ENCODE assay signal across 24 cellular contexts in the genomic region with DNA sequence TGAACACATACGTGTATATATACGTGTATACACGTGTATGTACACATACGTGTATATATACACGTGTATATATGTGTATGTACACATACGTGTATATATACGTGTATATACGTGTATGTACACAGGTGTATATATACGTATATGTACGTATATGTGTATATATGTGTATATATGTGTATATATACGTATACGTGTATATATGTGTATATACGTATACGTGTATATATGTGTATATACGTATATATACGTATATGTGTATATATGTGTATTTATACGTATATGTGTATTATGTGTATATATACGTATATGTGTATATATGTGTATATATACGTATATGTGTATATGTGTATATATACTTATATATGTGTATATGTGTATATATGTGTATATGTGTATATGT. TPM values are rescaled to one million over a fixed set of nuclear protein-coding genes. Genes with fewer than 3 reads are reported as not detected.
DNase-seq lines count a peak whose midpoint lies in the region; ATAC-seq, FAIRE-seq and TF ChIP-seq lines count a peak whose summit lies in the region.
"Had no signal": no experiment of that assay in that cellular context is flagged by ENCODE, and none has a peak within 500 bp of the region (broad histone marks: within the 10 kb centered on the region; RNA-seq: fewer than 3 reads in every experiment).

No MANE protein-coding gene starts in this region.

- H3K4me2 ChIP-seq in SK-N-SH: no peak overlapping the region
- H3K4me2 ChIP-seq in astrocyte (ENCODE audit: low read length): no peak overlapping the region
- H3K4me2 ChIP-seq: BLaER1 had no signal

- H3K27ac ChIP-seq in SK-N-SH (ENCODE audit: low read depth in 2 of 2, low read length in 1 of 2) (no peak overlapping the region), astrocyte (ENCODE audit: low read depth, low read length) (no peak overlapping the region)
- H3K27ac ChIP-seq: BLaER1, C4-2B had no signal

- H3K4me1 Mint-ChIP-seq in astrocyte (ENCODE audit: low read depth, unreplicated experiment): no peaks in the 10 kb centered on the region
- H3K4me1 Mint-ChIP-seq: B cell; CD4-positive, CD25-positive, alpha-beta regulatory T cell had no signal

- no peak overlapping the region for H3K4me3 Mint-ChIP-seq in astrocyte (ENCODE audit: unreplicated experiment)
- H3K4me3 Mint-ChIP-seq: B cell; CD4-positive, CD25-positive, alpha-beta regulatory T cell; CD8-positive, alpha-beta T cell; HFFc6 had no signal

- H3K79me2 ChIP-seq in SK-N-SH (ENCODE audit: insufficient read depth) (no peaks in the 10 kb centered on the region), astrocyte (ENCODE audit: insufficient read depth, low read length) (no peaks in the 10 kb centered on the region)

- H3K9me3 Mint-ChIP-seq in astrocyte (ENCODE audit: unreplicated experiment): peaks cover 2% of the 10 kb centered on the region
- H3K9me3 Mint-ChIP-seq: CD8-positive, alpha-beta T cell had no signal

- POLR2A ChIA-PET in SK-N-SH (lab: Yijun Ruan, JAX): no interaction called here

- CTCF ChIA-PET in SK-N-SH (lab: Yijun Ruan, JAX): interaction anchor here (1.8 kb wide), 1 partner anchor 40 kb away, joined by 4 read pairs; no protein-coding TSS in a partner anchor

- H3K9ac ChIP-seq in SK-N-SH (no peak overlapping the region), astrocyte (ENCODE audit: low read length) (no peak overlapping the region)
- H3K9ac ChIP-seq: BLaER1 had no signal

- no peaks in the 10 kb centered on the region for H3K9me3 ChIP-seq in SK-N-SH
- H3K9me3 ChIP-seq in astrocyte (ENCODE audit: insufficient read depth, low read depth, low read length): no peaks in the 10 kb centered on the region
- H3K9me3 ChIP-seq: BLaER1, Caco-2, HAP-1 had no signal

- no peak for TF ChIP-seq RAD21 in SK-N-SH (IDR thresholded peaks at IDR 0.05; ENCODE audit: low read length)

- H3K9me2 ChIP-seq in SK-N-SH: no peaks in the 10 kb centered on the region

- DNase-seq in SK-N-SH (no peak), astrocyte (ENCODE audit: low read depth) (no peak), urothelium cell line (ENCODE audit: low spot score) (no peak), NCI-H1092 treated with DMSO at 0.1 percent for 48 hours (lab: John Stamatoyannopoulos, UW) (no peak)
- DNase-seq: 8988T; Caco-2; CD4-positive, CD25-positive, alpha-beta regulatory T cell; CD8-positive, alpha-beta T cell; DMS153; DMS79 treated with DMSO at 0.1 percent for 48 hours; GF-D8; GOT3; HFFc6 had no signal

- WGBS in SK-N-SH (ENCODE audit: low lambda C conversion rate): 92% methylated on average over 19 of the region's 19 CpGs

- TF ChIP-seq EP300 in SK-N-SH (IDR thresholded peaks at IDR 0.05; ENCODE audit: borderline replicate concordance in 1 of 2, low read depth in 1 of 2, low read length in 1 of 2): no peak

- H4K20me1 ChIP-seq in SK-N-SH (ENCODE audit: insufficient read depth): no peaks in the 10 kb centered on the region
- H4K20me1 ChIP-seq in astrocyte (ENCODE audit: insufficient read depth, low read length): no peaks in the 10 kb centered on the region
- H4K20me1 ChIP-seq: BLaER1 had no signal

- no peak overlapping the region for H2AFZ ChIP-seq in SK-N-SH (ENCODE audit: low read depth)
- H2AFZ ChIP-seq in astrocyte (ENCODE audit: low read depth, low read length): no peak overlapping the region

- peak; percentile 17 for FAIRE-seq in astrocyte (lab: Jason Lieb, UNC)
- peak; percentile 94 for FAIRE-seq in urothelium cell line (lab: Jason Lieb, UNC)
- FAIRE-seq: GM12892, GM19239, H54 had no signal

- H3K4me1 ChIP-seq in SK-N-SH (ENCODE audit: control insufficient read depth in 1 of 2, insufficient read depth in 2 of 2, low read depth in 1 of 2, low read length in 1 of 2) (no peaks in the 10 kb centered on the region), astrocyte (ENCODE audit: insufficient read depth, low read length) (no peaks in the 10 kb centered on the region)
- H3K4me1 ChIP-seq: BLaER1, Caco-2, HAP-1 had no signal

- no peak overlapping the region for H3K4me3 ChIP-seq in SK-N-SH (ENCODE audit: low read depth in 2 of 2, low read length in 1 of 2)
- H3K4me3 ChIP-seq in astrocyte (ENCODE audit: insufficient read depth, low read depth, low read length): no peak overlapping the region
- H3K4me3 ChIP-seq: BLaER1, HAP-1 had no signal

- H3K36me3 Mint-ChIP-seq in astrocyte (ENCODE audit: low read depth, unreplicated experiment): no peaks in the 10 kb centered on the region
- H3K36me3 Mint-ChIP-seq: CD4-positive, CD25-positive, alpha-beta regulatory T cell; CD8-positive, alpha-beta T cell had no signal

- TF ChIP-seq CTCF in SK-N-SH (IDR thresholded peaks at IDR 0.05): no peak
- no peak for TF ChIP-seq CTCF in astrocyte (IDR thresholded peaks at IDR 0.05; ENCODE audit: insufficient read depth, low read depth, low read length)

- H3F3A ChIP-seq in SK-N-SH (replicated peaks; ENCODE audit: insufficient read depth): peaks cover 5% of the 10 kb centered on the region

- ATAC-seq in SK-N-SH treated with all-trans-retinoic acid at 6 μM for 48 hours (no peak), GM19035 (IDR thresholded peaks at IDR 0.05; ENCODE audit: unreplicated experiment) (no peak)
- ATAC-seq: CD8-positive, alpha-beta T cell had no signal

- no peaks in the 10 kb centered on the region for H3K36me3 ChIP-seq in SK-N-SH (replicated peaks in 1 of 2; ENCODE audit: control insufficient read depth in 1 of 2, insufficient read depth in 2 of 2, low read length in 1 of 2)
- no peaks in the 10 kb centered on the region for H3K36me3 ChIP-seq in astrocyte (ENCODE audit: insufficient read depth, low read length)
- H3K36me3 ChIP-seq: BLaER1, HAP-1 had no signal

- no peak overlapping the region for H3K27ac Mint-ChIP-seq in astrocyte (ENCODE audit: unreplicated experiment)
- H3K27ac Mint-ChIP-seq: B cell; CD4-positive, CD25-positive, alpha-beta regulatory T cell; CD8-positive, alpha-beta T cell; HFFc6 had no signal

- H3K27me3 ChIP-seq in SK-N-SH (ENCODE audit: insufficient read depth): no peaks in the 10 kb centered on the region
- H3K27me3 ChIP-seq in astrocyte (ENCODE audit: insufficient read depth, low read length): no peaks in the 10 kb centered on the region
- H3K27me3 ChIP-seq: BLaER1 had no signal

- no peaks in the 10 kb centered on the region for H3K27me3 Mint-ChIP-seq in astrocyte (ENCODE audit: low read depth, unreplicated experiment)
- H3K27me3 Mint-ChIP-seq: B cell; CD4-positive, CD25-positive, alpha-beta regulatory T cell had no signal

TF ChIP-seq in SK-N-SH treated with all-trans-retinoic acid at 6 μM for 48 hours, 23 proteins besides CTCF, POLR2A, EP300 and RAD21 (continues in another document):
- TF ChIP-seq, protein P1, sequence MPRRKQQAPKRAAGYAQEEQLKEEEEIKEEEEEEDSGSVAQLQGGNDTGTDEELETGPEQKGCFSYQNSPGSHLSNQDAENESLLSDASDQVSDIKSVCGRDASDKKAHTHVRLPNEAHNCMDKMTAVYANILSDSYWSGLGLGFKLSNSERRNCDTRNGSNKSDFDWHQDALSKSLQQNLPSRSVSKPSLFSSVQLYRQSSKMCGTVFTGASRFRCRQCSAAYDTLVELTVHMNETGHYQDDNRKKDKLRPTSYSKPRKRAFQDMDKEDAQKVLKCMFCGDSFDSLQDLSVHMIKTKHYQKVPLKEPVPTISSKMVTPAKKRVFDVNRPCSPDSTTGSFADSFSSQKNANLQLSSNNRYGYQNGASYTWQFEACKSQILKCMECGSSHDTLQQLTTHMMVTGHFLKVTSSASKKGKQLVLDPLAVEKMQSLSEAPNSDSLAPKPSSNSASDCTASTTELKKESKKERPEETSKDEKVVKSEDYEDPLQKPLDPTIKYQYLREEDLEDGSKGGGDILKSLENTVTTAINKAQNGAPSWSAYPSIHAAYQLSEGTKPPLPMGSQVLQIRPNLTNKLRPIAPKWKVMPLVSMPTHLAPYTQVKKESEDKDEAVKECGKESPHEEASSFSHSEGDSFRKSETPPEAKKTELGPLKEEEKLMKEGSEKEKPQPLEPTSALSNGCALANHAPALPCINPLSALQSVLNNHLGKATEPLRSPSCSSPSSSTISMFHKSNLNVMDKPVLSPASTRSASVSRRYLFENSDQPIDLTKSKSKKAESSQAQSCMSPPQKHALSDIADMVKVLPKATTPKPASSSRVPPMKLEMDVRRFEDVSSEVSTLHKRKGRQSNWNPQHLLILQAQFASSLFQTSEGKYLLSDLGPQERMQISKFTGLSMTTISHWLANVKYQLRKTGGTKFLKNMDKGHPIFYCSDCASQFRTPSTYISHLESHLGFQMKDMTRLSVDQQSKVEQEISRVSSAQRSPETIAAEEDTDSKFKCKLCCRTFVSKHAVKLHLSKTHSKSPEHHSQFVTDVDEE (CRISPR knock-in tag; IDR thresholded peaks at IDR 0.05): no peak
- TF ChIP-seq ZNF565 (CRISPR knock-in tag; conservative IDR thresholded peaks at IDR 0.05; ENCODE audit: low read depth): peak; percentile 93
- no peak for TF ChIP-seq ZNF70 (CRISPR knock-in tag; IDR thresholded peaks at IDR 0.05)
- no peak for TF ChIP-seq ZC3H10 (CRISPR knock-in tag; IDR thresholded peaks at IDR 0.05)

TF ChIP-seq in SK-N-SH, 30 proteins besides CTCF, POLR2A, EP300 and RAD21 (continues in another document):
- TF ChIP-seq, protein P2, sequence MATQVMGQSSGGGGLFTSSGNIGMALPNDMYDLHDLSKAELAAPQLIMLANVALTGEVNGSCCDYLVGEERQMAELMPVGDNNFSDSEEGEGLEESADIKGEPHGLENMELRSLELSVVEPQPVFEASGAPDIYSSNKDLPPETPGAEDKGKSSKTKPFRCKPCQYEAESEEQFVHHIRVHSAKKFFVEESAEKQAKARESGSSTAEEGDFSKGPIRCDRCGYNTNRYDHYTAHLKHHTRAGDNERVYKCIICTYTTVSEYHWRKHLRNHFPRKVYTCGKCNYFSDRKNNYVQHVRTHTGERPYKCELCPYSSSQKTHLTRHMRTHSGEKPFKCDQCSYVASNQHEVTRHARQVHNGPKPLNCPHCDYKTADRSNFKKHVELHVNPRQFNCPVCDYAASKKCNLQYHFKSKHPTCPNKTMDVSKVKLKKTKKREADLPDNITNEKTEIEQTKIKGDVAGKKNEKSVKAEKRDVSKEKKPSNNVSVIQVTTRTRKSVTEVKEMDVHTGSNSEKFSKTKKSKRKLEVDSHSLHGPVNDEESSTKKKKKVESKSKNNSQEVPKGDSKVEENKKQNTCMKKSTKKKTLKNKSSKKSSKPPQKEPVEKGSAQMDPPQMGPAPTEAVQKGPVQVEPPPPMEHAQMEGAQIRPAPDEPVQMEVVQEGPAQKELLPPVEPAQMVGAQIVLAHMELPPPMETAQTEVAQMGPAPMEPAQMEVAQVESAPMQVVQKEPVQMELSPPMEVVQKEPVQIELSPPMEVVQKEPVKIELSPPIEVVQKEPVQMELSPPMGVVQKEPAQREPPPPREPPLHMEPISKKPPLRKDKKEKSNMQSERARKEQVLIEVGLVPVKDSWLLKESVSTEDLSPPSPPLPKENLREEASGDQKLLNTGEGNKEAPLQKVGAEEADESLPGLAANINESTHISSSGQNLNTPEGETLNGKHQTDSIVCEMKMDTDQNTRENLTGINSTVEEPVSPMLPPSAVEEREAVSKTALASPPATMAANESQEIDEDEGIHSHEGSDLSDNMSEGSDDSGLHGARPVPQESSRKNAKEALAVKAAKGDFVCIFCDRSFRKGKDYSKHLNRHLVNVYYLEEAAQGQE (IDR thresholded peaks at IDR 0.05; ENCODE audit: low read depth, low read length): no peak

RNA-seq across cellular contexts. Expression of a gene that starts 44.3 kb away (rescaled TPM):
- polyA plus RNA-seq in SK-N-SH (2012; rRNA removed): 0.10 and 0.16 TPM in 2 replicates
- polyA plus RNA-seq in SK-N-SH (2012; cell fraction: cytosol; rRNA removed): 0.23 and 0.25 TPM in 2 replicates
- polyA plus RNA-seq in SK-N-SH (2012; cell fraction: nucleus; rRNA removed): 0.16 and 0.29 TPM in 2 replicates
- 1.7 and 2.6 TPM in 2 replicates for total RNA-seq in astrocyte
- total RNA-seq: Caco-2, Daoy, G401 had no signal
